7 cellular contexts compared by ENCODE assay signal in genomic region chr10:92572362-92573090, GRCh38. TPM values are rescaled to one million over a fixed set of nuclear protein-coding genes. Genes with fewer than 3 reads are reported as not detected.
DNase-seq lines count a peak whose midpoint lies in the region; ATAC-seq and TF ChIP-seq lines count a peak whose summit lies in the region.

No MANE protein-coding gene starts in this region.

- peaks cover 9% of the 10 kb centered on the region for H3K27me3 ChIP-seq in GM23338 (ENCODE audit: insufficient read depth)
- H3K27me3 ChIP-seq in SJCRH30: no peaks in the 10 kb centered on the region
- no peaks in the 10 kb centered on the region for H3K27me3 ChIP-seq in skeletal muscle tissue (ENCODE audit: control insufficient read depth in 3 of 3, insufficient read depth in 3 of 3, low read length in 3 of 3)

- peaks cover 11% of the 10 kb centered on the region; the same call in 1 of the 3 replicates for H3K36me3 Mint-ChIP-seq in GM23338 (ENCODE audit: low read depth)

- DNase-seq in GM23338 (ENCODE audit: low spot score) (no peak), SJCRH30 (peak in 1 of 2 experiments; percentile 29), fibroblast of mammary gland (ENCODE audit: low read depth) (no peak)
- DNase-seq in central memory CD4-positive, alpha-beta T cell: no peak

- H3K9me2 ChIP-seq in GM23338 (ENCODE audit: insufficient read depth): no peaks in the 10 kb centered on the region

- H3F3A ChIP-seq in GM23338 (replicated peaks; ENCODE audit: low read depth): peaks cover 7% of the 10 kb centered on the region; the same call in 1 of the 2 replicates

- H3K9ac ChIP-seq in skeletal muscle tissue (ENCODE audit: low read depth in 1 of 3, low read length in 3 of 3): peak overlapping the region; percentile 88 to 94 (median 92)

- TF ChIP-seq CTCF in GM23338 (conservative IDR thresholded peaks at IDR 0.05; ENCODE audit: low read depth in 2 of 2): no peak
- no peak for TF ChIP-seq CTCF in fibroblast of mammary gland (conservative IDR thresholded peaks at IDR 0.05; ENCODE audit: control insufficient read depth, insufficient read depth, low read depth, low read length)

- H3K27ac Mint-ChIP-seq in GM23338: no peak overlapping the region; the same call in 1 of the 2 replicates

- H3K9me3 ChIP-seq in SJCRH30 (replicated peaks): no peaks in the 10 kb centered on the region
- H3K9me3 ChIP-seq in skeletal muscle tissue (ENCODE audit: control insufficient read depth in 3 of 3, low read length in 3 of 3): no peaks in the 10 kb centered on the region

- no peak for ATAC-seq in GM23338
- ATAC-seq in HG02798 (IDR thresholded peaks at IDR 0.05; ENCODE audit: poor library complexity, unreplicated experiment): no peak
- ATAC-seq in esophagus mucosa: no peak

- H3K9me3 Mint-ChIP-seq in GM23338: no peaks in the 10 kb centered on the region

- peak overlapping the region; percentile 71 for H3K4me3 Mint-ChIP-seq in GM23338

- H3K4me3 ChIP-seq in GM23338: peak overlapping the region; percentile 94
- peak overlapping the region; percentile 97 for H3K4me3 ChIP-seq in SJCRH30
- H3K4me3 ChIP-seq in fibroblast of mammary gland (ENCODE audit: control insufficient read depth, low read depth, low read length): peak overlapping the region; percentile 70
- peak overlapping the region; percentile 75 to 95 (median 93) for H3K4me3 ChIP-seq in skeletal muscle tissue (ENCODE audit: low read length in 3 of 3)

- H3K79me2 ChIP-seq in GM23338 (replicated peaks; ENCODE audit: insufficient read depth): peaks cover 57% of the 10 kb centered on the region

- peak overlapping the region; percentile 85 for H2AFZ ChIP-seq in GM23338

- H3K4me2 ChIP-seq in GM23338: peak overlapping the region; percentile 75

- H3K4me1 ChIP-seq in GM23338 (ENCODE audit: insufficient read depth) (peaks cover 27% of the 10 kb centered on the region), SJCRH30 (peaks cover 15% of the 10 kb centered on the region), skeletal muscle tissue (ENCODE audit: control insufficient read depth in 3 of 3, insufficient read depth in 3 of 3, low read length in 3 of 3) (peaks cover 19 to 30% (median 23%) of the 10 kb centered on the region in 3 donors)

- peaks cover 4% of the 10 kb centered on the region for H3K27me3 Mint-ChIP-seq in GM23338 (ENCODE audit: insufficient read depth, low read depth, poor library complexity)

- H3K27ac ChIP-seq in GM23338 (ENCODE audit: low read depth) (no peak overlapping the region), SJCRH30 (peak overlapping the region; percentile 94), skeletal muscle tissue (ENCODE audit: low read depth, low read length) (peak overlapping the region; percentile 88)

- H3K4me1 Mint-ChIP-seq in GM23338: peaks cover 30% of the 10 kb centered on the region

- H3K36me3 ChIP-seq in GM23338 (ENCODE audit: insufficient read depth): no peaks in the 10 kb centered on the region
- H3K36me3 ChIP-seq in SJCRH30: peaks cover 5% of the 10 kb centered on the region
- H3K36me3 ChIP-seq in skeletal muscle tissue (ENCODE audit: control insufficient read depth in 3 of 3, insufficient read depth in 3 of 3, low read length in 3 of 3): no peaks in the 10 kb centered on the region

- H4K20me1 ChIP-seq in GM23338 (replicated peaks; ENCODE audit: insufficient read depth): peaks cover 21% of the 10 kb centered on the region

TF ChIP-seq in GM23338, 12 proteins besides CTCF, POLR2A, EP300 and RAD21:
- TF ChIP-seq EZH2phosphoT487 (IDR thresholded peaks at IDR 0.05; ENCODE audit: unreplicated experiment): no peak

RNA-seq across cellular contexts. Expression of gene IDE, which starts 1.4 kb away (rescaled TPM):
- 35.5 and 36.3 TPM in 2 replicates for total RNA-seq in GM23338 (2014; rRNA removed; shearing (Covaris generic))
- 12.3 and 12.9 TPM in 2 replicates for polyA plus RNA-seq in GM23338 (2016; fragmentation: Nextera tagmentation; extraction: Ambion mirVana)
- total RNA-seq in SJCRH30 (2014; rRNA removed; shearing (Covaris generic)): 21.5 and 24.8 TPM in 2 replicates
- total RNA-seq in skeletal muscle tissue: 14.1 TPM
- total RNA-seq in esophagus mucosa: 36.4 TPM

RNA-seq across cellular contexts. Expression of gene KIF11, which starts 20.4 kb away (rescaled TPM):
- 50.3 and 56.7 TPM in 2 replicates for total RNA-seq in GM23338 (2014; rRNA removed; shearing (Covaris generic))
- 22.1 and 26.1 TPM in 2 replicates for polyA plus RNA-seq in GM23338 (2016; fragmentation: Nextera tagmentation; extraction: Ambion mirVana)
- total RNA-seq in SJCRH30 (2014; rRNA removed; shearing (Covaris generic)): 68.3 and 70.5 TPM in 2 replicates
- total RNA-seq in skeletal muscle tissue: 5.7 TPM
- total RNA-seq in esophagus mucosa: 16.8 TPM
